Comparison of ENCODE assay signal across 1 cellular context in the genomic region with DNA sequence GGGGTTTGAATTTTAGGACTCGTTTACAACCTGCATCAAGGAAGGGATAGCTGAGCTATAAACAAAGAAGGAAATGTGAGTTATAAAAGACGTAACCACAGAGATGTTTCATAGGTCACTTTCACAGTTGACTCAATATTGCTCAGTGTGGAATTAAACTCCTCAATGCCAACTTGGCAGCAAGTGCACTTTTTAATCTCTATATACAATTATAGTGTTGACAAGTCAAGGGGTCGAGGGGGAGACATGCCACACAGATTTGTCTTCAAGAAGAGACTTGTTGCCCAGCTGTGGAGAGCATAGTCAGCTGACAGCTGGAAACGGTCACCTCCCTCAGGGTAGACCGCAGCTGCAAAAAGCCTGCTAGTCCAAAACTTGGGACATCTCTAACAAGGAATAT.
TF ChIP-seq lines count a peak whose summit lies in the region.

No MANE protein-coding gene starts in this region.

TF ChIP-seq in WTC11, 78 proteins besides CTCF, POLR2A, EP300 and RAD21 (continued from another document):
- TF ChIP-seq ZNF512 (CRISPR knock-in tag; IDR thresholded peaks at IDR 0.05; ENCODE audit: borderline replicate concordance), result no peak
- TF ChIP-seq GTF2I (CRISPR knock-in tag; conservative IDR thresholded peaks at IDR 0.05), result no peak
- TF ChIP-seq TP53 (CRISPR knock-in tag; IDR thresholded peaks at IDR 0.05), result no peak
- no peak for TF ChIP-seq NFE2L1 (CRISPR knock-in tag; IDR thresholded peaks at IDR 0.05)
- TF ChIP-seq ZBTB21 (CRISPR knock-in tag; IDR thresholded peaks at IDR 0.05; ENCODE audit: borderline replicate concordance), result no peak
TF ChIP-seq in WTC11: peak in this region for 0.
